ENCODE assay signal across 1 cellular context in the genomic region with DNA sequence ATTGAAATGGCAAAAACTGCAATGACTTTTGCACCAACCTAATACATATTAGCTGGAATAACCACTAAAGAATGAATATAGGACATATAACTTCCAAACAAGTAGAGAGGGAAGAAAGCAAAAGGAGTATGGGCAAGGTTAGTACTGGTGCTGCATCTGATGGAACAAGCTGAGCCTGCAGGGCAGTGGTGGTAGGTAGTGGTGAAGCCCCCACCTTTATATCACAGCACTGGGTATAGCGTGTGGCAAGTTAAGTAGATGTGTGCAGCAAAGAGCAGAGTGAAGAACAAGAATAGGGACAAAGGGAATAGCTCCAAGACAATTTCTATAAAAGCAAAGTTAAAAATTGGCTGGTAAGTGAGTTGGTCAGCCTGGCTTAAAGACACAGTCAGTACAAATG.
TF ChIP-seq lines count a peak whose summit lies in the region.

No MANE protein-coding gene starts in this region.

TF ChIP-seq in GM23338, 12 proteins besides CTCF, POLR2A, EP300 and RAD21 (continued from another document):
- TF ChIP-seq, protein P1, sequence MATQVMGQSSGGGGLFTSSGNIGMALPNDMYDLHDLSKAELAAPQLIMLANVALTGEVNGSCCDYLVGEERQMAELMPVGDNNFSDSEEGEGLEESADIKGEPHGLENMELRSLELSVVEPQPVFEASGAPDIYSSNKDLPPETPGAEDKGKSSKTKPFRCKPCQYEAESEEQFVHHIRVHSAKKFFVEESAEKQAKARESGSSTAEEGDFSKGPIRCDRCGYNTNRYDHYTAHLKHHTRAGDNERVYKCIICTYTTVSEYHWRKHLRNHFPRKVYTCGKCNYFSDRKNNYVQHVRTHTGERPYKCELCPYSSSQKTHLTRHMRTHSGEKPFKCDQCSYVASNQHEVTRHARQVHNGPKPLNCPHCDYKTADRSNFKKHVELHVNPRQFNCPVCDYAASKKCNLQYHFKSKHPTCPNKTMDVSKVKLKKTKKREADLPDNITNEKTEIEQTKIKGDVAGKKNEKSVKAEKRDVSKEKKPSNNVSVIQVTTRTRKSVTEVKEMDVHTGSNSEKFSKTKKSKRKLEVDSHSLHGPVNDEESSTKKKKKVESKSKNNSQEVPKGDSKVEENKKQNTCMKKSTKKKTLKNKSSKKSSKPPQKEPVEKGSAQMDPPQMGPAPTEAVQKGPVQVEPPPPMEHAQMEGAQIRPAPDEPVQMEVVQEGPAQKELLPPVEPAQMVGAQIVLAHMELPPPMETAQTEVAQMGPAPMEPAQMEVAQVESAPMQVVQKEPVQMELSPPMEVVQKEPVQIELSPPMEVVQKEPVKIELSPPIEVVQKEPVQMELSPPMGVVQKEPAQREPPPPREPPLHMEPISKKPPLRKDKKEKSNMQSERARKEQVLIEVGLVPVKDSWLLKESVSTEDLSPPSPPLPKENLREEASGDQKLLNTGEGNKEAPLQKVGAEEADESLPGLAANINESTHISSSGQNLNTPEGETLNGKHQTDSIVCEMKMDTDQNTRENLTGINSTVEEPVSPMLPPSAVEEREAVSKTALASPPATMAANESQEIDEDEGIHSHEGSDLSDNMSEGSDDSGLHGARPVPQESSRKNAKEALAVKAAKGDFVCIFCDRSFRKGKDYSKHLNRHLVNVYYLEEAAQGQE (IDR thresholded peaks at IDR 0.05; ENCODE audit: unreplicated experiment): no peak
- TF ChIP-seq JUNB (IDR thresholded peaks at IDR 0.05; ENCODE audit: unreplicated experiment) (no peak), EZH2phosphoT487 (IDR thresholded peaks at IDR 0.05; ENCODE audit: unreplicated experiment) (no peak), STAT1 (IDR thresholded peaks at IDR 0.05; ENCODE audit: unreplicated experiment) (no peak), NANOG (IDR thresholded peaks at IDR 0.05; ENCODE audit: borderline replicate concordance) (no peak), ZNF114 (CRISPR knock-in tag; IDR thresholded peaks at IDR 0.05) (no peak), POLR2AphosphoS5 (IDR thresholded peaks at IDR 0.05; ENCODE audit: low read depth) (no peak), EZH2 (IDR thresholded peaks at IDR 0.05; ENCODE audit: low read depth, unreplicated experiment) (no peak)
- TF ChIP-seq, protein P2, sequence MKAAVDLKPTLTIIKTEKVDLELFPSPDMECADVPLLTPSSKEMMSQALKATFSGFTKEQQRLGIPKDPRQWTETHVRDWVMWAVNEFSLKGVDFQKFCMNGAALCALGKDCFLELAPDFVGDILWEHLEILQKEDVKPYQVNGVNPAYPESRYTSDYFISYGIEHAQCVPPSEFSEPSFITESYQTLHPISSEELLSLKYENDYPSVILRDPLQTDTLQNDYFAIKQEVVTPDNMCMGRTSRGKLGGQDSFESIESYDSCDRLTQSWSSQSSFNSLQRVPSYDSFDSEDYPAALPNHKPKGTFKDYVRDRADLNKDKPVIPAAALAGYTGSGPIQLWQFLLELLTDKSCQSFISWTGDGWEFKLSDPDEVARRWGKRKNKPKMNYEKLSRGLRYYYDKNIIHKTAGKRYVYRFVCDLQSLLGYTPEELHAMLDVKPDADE (IDR thresholded peaks at IDR 0.05): no peak
